ENCODE assay signal across 8 cellular contexts in genomic region chr7:74269757-74270277, GRCh38. TPM values are rescaled to one million over a fixed set of nuclear protein-coding genes. Genes with fewer than 3 reads are reported as not detected.
DNase-seq lines count a peak whose midpoint lies in the region; ATAC-seq and TF ChIP-seq lines count a peak whose summit lies in the region.

No MANE protein-coding gene starts in this region.

- CTCF ChIA-PET in activated naive CD4-positive, alpha-beta T cell treated with anti-CD3 and anti-CD28 coated beads, Interleukin-2, amount 10 ng/mL, durations not matched to agents 7 days and 5 days (lab: Charles Lee) = interaction anchor here (1.3 kb wide), 1 partner anchor 18 kb away, joined by 3 read pairs; no protein-coding TSS in a partner anchor

- peak overlapping the region; percentile 89 to 98 (median 96) for H3K4me3 Mint-ChIP-seq in IgD-negative memory B cell
- peak overlapping the region; percentile 79 for H3K4me3 Mint-ChIP-seq in activated naive CD4-positive, alpha-beta T cell treated with anti-CD3 and anti-CD28 coated beads, Interleukin-2, amount 10 ng/mL, durations not matched to agents 7 days and 5 days

- no peaks in the 10 kb centered on the region for H3K9me3 ChIP-seq in upper lobe of right lung

- H3K27ac ChIP-seq in upper lobe of right lung = no peak overlapping the region

- H3K9me3 Mint-ChIP-seq in IgD-negative memory B cell = no peaks in the 10 kb centered on the region
- H3K9me3 Mint-ChIP-seq in activated naive CD4-positive, alpha-beta T cell treated with anti-CD3 and anti-CD28 coated beads, Interleukin-2, amount 10 ng/mL, durations not matched to agents 7 days and 5 days = no peaks in the 10 kb centered on the region

- intact Hi-C loops in upper lobe of right lung (cut with DNase I) = no loop called here

- H3K36me3 ChIP-seq in upper lobe of right lung = no peaks in the 10 kb centered on the region

- ATAC-seq in upper lobe of right lung = peak; percentile 53

- no peaks in the 10 kb centered on the region for H3K27me3 ChIP-seq in upper lobe of right lung

- H3K4me1 ChIP-seq in upper lobe of right lung = peaks cover 23% of the 10 kb centered on the region

- no peak for TF ChIP-seq CTCF in upper lobe of right lung (IDR thresholded peaks at IDR 0.05)

- peak overlapping the region; percentile 71 for H3K4me3 ChIP-seq in upper lobe of right lung

- H3K27ac Mint-ChIP-seq in IgD-negative memory B cell = peak overlapping the region; percentile 71 to 92 (median 88)
- no peak overlapping the region for H3K27ac Mint-ChIP-seq in activated naive CD4-positive, alpha-beta T cell treated with anti-CD3 and anti-CD28 coated beads, Interleukin-2, amount 10 ng/mL, durations not matched to agents 7 days and 5 days

- peak; percentile 19 for DNase-seq in SIG-M5 treated with dmso at 0.1 percent for 504 hours (lab: John Stamatoyannopoulos, UW; ENCODE audit: unreplicated experiment)
- no peak for DNase-seq in SIG-M5 (lab: John Stamatoyannopoulos, UW)
- peak; percentile 80 for DNase-seq in RPMI7951 (ENCODE audit: low read depth)
- peak; percentile 77 for DNase-seq in activated naive CD4-positive, alpha-beta T cell treated with anti-CD3 and anti-CD28 coated beads, Interleukin-2, amount 10 ng/mL, durations not matched to agents 7 days and 5 days
- peak; percentile 75 for DNase-seq in globus pallidus (ENCODE audit: low spot score)
- DNase-seq in nucleus accumbens (lab: John Stamatoyannopoulos, UW) = peak in 43 of 56 donors; percentile 21 to 78 (median 48)
- DNase-seq in upper lobe of right lung = peak; percentile 73

- peaks cover 38 to 41% (median 40%) of the 10 kb centered on the region in 3 donors for H3K4me1 Mint-ChIP-seq in IgD-negative memory B cell
- peaks cover 19% of the 10 kb centered on the region for H3K4me1 Mint-ChIP-seq in activated naive CD4-positive, alpha-beta T cell treated with anti-CD3 and anti-CD28 coated beads, Interleukin-2, amount 10 ng/mL, durations not matched to agents 7 days and 5 days

- peaks cover 2% of the 10 kb centered on the region for H3K27me3 Mint-ChIP-seq in IgD-negative memory B cell
- peaks cover 46% of the 10 kb centered on the region for H3K27me3 Mint-ChIP-seq in activated naive CD4-positive, alpha-beta T cell treated with anti-CD3 and anti-CD28 coated beads, Interleukin-2, amount 10 ng/mL, durations not matched to agents 7 days and 5 days

- H3K36me3 Mint-ChIP-seq in IgD-negative memory B cell = no peaks in the 10 kb centered on the region
- no peaks in the 10 kb centered on the region for H3K36me3 Mint-ChIP-seq in activated naive CD4-positive, alpha-beta T cell treated with anti-CD3 and anti-CD28 coated beads, Interleukin-2, amount 10 ng/mL, durations not matched to agents 7 days and 5 days

RNA-seq across cellular contexts. Expression of gene RFC2, which starts 15.6 kb away (rescaled TPM):
- 46.6 TPM for polyA plus RNA-seq in IgD-negative memory B cell
- 68.5 and 75.1 TPM in 2 replicates for total RNA-seq in RPMI7951 (2014; rRNA removed; shearing (Covaris generic))
- 16.3 TPM for total RNA-seq in upper lobe of right lung

RNA-seq across cellular contexts. Expression of gene CLIP2, which starts 19.4 kb away (rescaled TPM):
- polyA plus RNA-seq in IgD-negative memory B cell = 7.1 TPM
- total RNA-seq in RPMI7951 (2014; rRNA removed; shearing (Covaris generic)) = 7.8 and 12.0 TPM in 2 replicates
- total RNA-seq in upper lobe of right lung = 24.3 TPM
